9 cellular contexts compared by ENCODE assay signal in genomic region chr16:31352344-31353115, GRCh38. TPM values are rescaled to one million over a fixed set of nuclear protein-coding genes. Genes with fewer than 3 reads are reported as not detected.
DNase-seq lines count a peak whose midpoint lies in the region; ATAC-seq, FAIRE-seq and TF ChIP-seq lines count a peak whose summit lies in the region.
"Had no signal": no experiment of that assay in that cellular context is flagged by ENCODE, and none has a peak within 500 bp of the region (broad histone marks: within the 10 kb centered on the region; RNA-seq: fewer than 3 reads in every experiment).

No MANE protein-coding gene starts in this region.

- H3K36me3 ChIP-seq in Peyer's patch: no peaks in the 10 kb centered on the region
- no peaks in the 10 kb centered on the region for H3K36me3 ChIP-seq in heart left ventricle
- H3K36me3 ChIP-seq in MM.1S (replicated peaks; ENCODE audit: insufficient read depth, low read length): no peaks in the 10 kb centered on the region

- TF ChIP-seq POLR2A in Peyer's patch (IDR thresholded peaks at IDR 0.05) (no peak), heart left ventricle (IDR thresholded peaks at IDR 0.05) (no peak)

- FAIRE-seq in D721Med (lab: Jason Lieb, UNC): no peak

- intact Hi-C loops in heart left ventricle (cut with DNase I): no loop called here

- H3K4me1 ChIP-seq in Peyer's patch (peaks cover 0 to 14% (median 4%) of the 10 kb centered on the region in 4 donors), heart left ventricle (peaks cover 0 to 69% (median 4%) of the 10 kb centered on the region in 12 donors), MM.1S (ENCODE audit: low read length) (no peaks in the 10 kb centered on the region; the same call in 1 of the 2 replicates)

- H3K27me3 ChIP-seq in Peyer's patch: no peaks in the 10 kb centered on the region
- no peaks in the 10 kb centered on the region for H3K27me3 ChIP-seq in heart left ventricle
- peaks cover 76% of the 10 kb centered on the region for H3K27me3 ChIP-seq in MM.1S (replicated peaks; ENCODE audit: insufficient read depth, low read length)

- H3F3A ChIP-seq in MM.1S (ENCODE audit: insufficient read depth, low read length): no peaks in the 10 kb centered on the region

- no peaks in the 10 kb centered on the region for H3K9me3 Mint-ChIP-seq in activated CD8-positive, alpha-beta memory T cell treated with anti-CD3 and anti-CD28 coated beads, Interleukin-2, amount 10 ng/mL, durations not matched to agents 7 days and 5 days (ENCODE audit: low read depth)
- H3K9me3 Mint-ChIP-seq in stimulated activated naive B cell treated with anti-CD40 and anti-IgM and Interleukin-4, amounts not matched to agents 10 μg/mL and 1 μg/mL and 100 μg/mL, for 72 hours: peaks cover 0 to 1% of the 10 kb centered on the region in 2 donors

- no peak overlapping the region for H3K4me2 ChIP-seq in MM.1S (ENCODE audit: low read depth, low read length)

- H3K9me2 ChIP-seq in MM.1S (replicated peaks; ENCODE audit: insufficient read depth, low read length): no peaks in the 10 kb centered on the region

- H3K4me3 Mint-ChIP-seq in activated CD8-positive, alpha-beta memory T cell treated with anti-CD3 and anti-CD28 coated beads, Interleukin-2, amount 10 ng/mL, durations not matched to agents 7 days and 5 days: no peak overlapping the region
- peak overlapping the region; percentile 67 for H3K4me3 Mint-ChIP-seq in stimulated activated naive B cell treated with anti-CD40 and anti-IgM and Interleukin-4, amounts not matched to agents 10 μg/mL and 1 μg/mL and 100 μg/mL, for 72 hours

- peak overlapping the region; percentile 76 for H3K27ac Mint-ChIP-seq in activated CD8-positive, alpha-beta memory T cell treated with anti-CD3 and anti-CD28 coated beads, Interleukin-2, amount 10 ng/mL, durations not matched to agents 7 days and 5 days
- H3K27ac Mint-ChIP-seq in stimulated activated naive B cell treated with anti-CD40 and anti-IgM and Interleukin-4, amounts not matched to agents 10 μg/mL and 1 μg/mL and 100 μg/mL, for 72 hours: peak overlapping the region; percentile 94

- no peaks in the 10 kb centered on the region for H3K9me3 ChIP-seq in Peyer's patch
- H3K9me3 ChIP-seq in heart left ventricle: no peaks in the 10 kb centered on the region
- H3K9me3 ChIP-seq in MM.1S (replicated peaks; ENCODE audit: insufficient read depth, low read length): no peaks in the 10 kb centered on the region

- no peak for TF ChIP-seq CTCF in Peyer's patch (IDR thresholded peaks at IDR 0.05)
- no peak for TF ChIP-seq CTCF in heart left ventricle (IDR thresholded peaks at IDR 0.05)
- TF ChIP-seq CTCF in MM.1S (IDR thresholded peaks at IDR 0.05; ENCODE audit: low read length): no peak
- TF ChIP-seq CTCF in D721Med (IDR thresholded peaks at IDR 0.05; ENCODE audit: insufficient read depth, missing control alignments): no peak

- no peaks in the 10 kb centered on the region for H4K20me1 ChIP-seq in MM.1S (ENCODE audit: insufficient read depth, low read length)

- H3K79me2 ChIP-seq in MM.1S (ENCODE audit: low read length): no peaks in the 10 kb centered on the region

- DNase-seq in activated CD8-positive, alpha-beta memory T cell treated with anti-CD3 and anti-CD28 coated beads, Interleukin-2, amount 10 ng/mL, durations not matched to agents 7 days and 5 days: no peak
- DNase-seq in activated CD8-positive, alpha-beta memory T cell treated with anti-CD3 and anti-CD28 coated beads for 24 hours: no peak
- DNase-seq in Peyer's patch (peak in 2 of 3 donors; percentile 44 to 62), heart left ventricle (peak in 1 of 5 donors; percentile 34), MM.1S (no peak), D721Med (ENCODE audit: insufficient read length, low spot score) (no peak), HuH-7.5 (ENCODE audit: low spot score) (no peak)
- peak; percentile 45 for DNase-seq in stimulated activated naive B cell treated with anti-CD40 and anti-IgM and Interleukin-4, amounts not matched to agents 10 μg/mL and 1 μg/mL and 100 μg/mL, for 72 hours
- DNase-seq: NCI-H1105 treated with DMSO at 0.1 percent for 48 hours had no signal

- peaks cover 5% of the 10 kb centered on the region for H3K36me3 Mint-ChIP-seq in activated CD8-positive, alpha-beta memory T cell treated with anti-CD3 and anti-CD28 coated beads, Interleukin-2, amount 10 ng/mL, durations not matched to agents 7 days and 5 days
- peaks cover 4 to 7% of the 10 kb centered on the region in 2 donors for H3K36me3 Mint-ChIP-seq in stimulated activated naive B cell treated with anti-CD40 and anti-IgM and Interleukin-4, amounts not matched to agents 10 μg/mL and 1 μg/mL and 100 μg/mL, for 72 hours

- H3K27ac ChIP-seq in Peyer's patch (peak overlapping the region in 3 of 4 donors; percentile 7 to 65 (median 42)), heart left ventricle (peak overlapping the region in 5 of 12 donors; percentile 32 to 94 (median 42)), MM.1S (ENCODE audit: low read length) (no peak overlapping the region)

- peaks cover 83% of the 10 kb centered on the region for H3K4me1 Mint-ChIP-seq in activated CD8-positive, alpha-beta memory T cell treated with anti-CD3 and anti-CD28 coated beads, Interleukin-2, amount 10 ng/mL, durations not matched to agents 7 days and 5 days
- peaks cover 64 to 91% of the 10 kb centered on the region in 2 donors for H3K4me1 Mint-ChIP-seq in stimulated activated naive B cell treated with anti-CD40 and anti-IgM and Interleukin-4, amounts not matched to agents 10 μg/mL and 1 μg/mL and 100 μg/mL, for 72 hours

- H3K4me3 ChIP-seq in Peyer's patch (no peak overlapping the region), heart left ventricle (no peak overlapping the region), MM.1S (ENCODE audit: low read length) (no peak overlapping the region)

- H3K9ac ChIP-seq in MM.1S (ENCODE audit: low read length): no peak overlapping the region

- H3K27me3 Mint-ChIP-seq in activated CD8-positive, alpha-beta memory T cell treated with anti-CD3 and anti-CD28 coated beads, Interleukin-2, amount 10 ng/mL, durations not matched to agents 7 days and 5 days: peaks cover 8% of the 10 kb centered on the region
- no peaks in the 10 kb centered on the region for H3K27me3 Mint-ChIP-seq in stimulated activated naive B cell treated with anti-CD40 and anti-IgM and Interleukin-4, amounts not matched to agents 10 μg/mL and 1 μg/mL and 100 μg/mL, for 72 hours

- 83 to 90% (median 86%) methylated on average over 23 of the region's 23 CpGs for WGBS in heart left ventricle, 4 donors

- ATAC-seq in activated CD8-positive, alpha-beta memory T cell treated with anti-CD3 and anti-CD28 coated beads, Interleukin-2, amount 10 ng/mL, durations not matched to agents 7 days and 5 days: no peak
- peak in 3 of 4 donors; percentile 51 to 65 (median 58) for ATAC-seq in heart left ventricle
- peak; percentile 49 to 54 for ATAC-seq in stimulated activated naive B cell treated with anti-CD40 and anti-IgM and Interleukin-4, amounts not matched to agents 10 μg/mL and 1 μg/mL and 100 μg/mL, for 72 hours (replicated peaks)

- CTCF ChIA-PET in activated CD8-positive, alpha-beta memory T cell treated with anti-CD3 and anti-CD28 coated beads, Interleukin-2, amount 10 ng/mL, durations not matched to agents 7 days and 5 days (lab: Charles Lee): interaction anchor here (0.9 kb wide), 1 partner anchor 150 kb away, joined by 3 read pairs; no protein-coding TSS in a partner anchor

- no peak overlapping the region for H2AFZ ChIP-seq in MM.1S (ENCODE audit: low read length)

RNA-seq across cellular contexts. Expression of gene ITGAX, which starts 2.4 kb away (rescaled TPM):
- 10 to 100 TPM; 56.8 to 62.0 TPM for total RNA-seq in activated CD8-positive, alpha-beta memory T cell treated with anti-CD3 and anti-CD28 coated beads, Interleukin-2, amount 10 ng/mL, durations not matched to agents 7 days and 5 days
- total RNA-seq in Peyer's patch: 10 to 100 TPM in 1 of 4 donors, 1 to 10 TPM in 1, under 1 TPM in 1, not detected in 1; 0.70 to 18.2 (median 2.5) TPM
- 10 to 100 TPM in 2 of 9 donors, 1 to 10 TPM in 6, under 1 TPM in 1; 0.73 to 52.7 (median 2.0) TPM for total RNA-seq in heart left ventricle
- polyA plus RNA-seq in heart left ventricle: 1 to 10 TPM; 2.0 to 2.2 TPM

RNA-seq across cellular contexts. Expression of gene ITGAD, which starts 40.6 kb away (rescaled TPM):
- total RNA-seq in activated CD8-positive, alpha-beta memory T cell treated with anti-CD3 and anti-CD28 coated beads, Interleukin-2, amount 10 ng/mL, durations not matched to agents 7 days and 5 days: under 1 TPM; 0.09 to 0.23 TPM
- total RNA-seq in Peyer's patch (under 1 TPM in 1 of 4 donors, not detected in 3; 0.83 TPM), heart left ventricle (under 1 TPM in 2 of 9 donors, not detected in 7; 0.41 to 0.80 TPM)
- polyA plus RNA-seq in heart left ventricle: not detected

Comparison
In these comparisons a context has a peak if more than half of its experiments do, and no peak if none do; other contexts are left out.
1. DNase-seq: peak in Peyer's patch (2 of 3) and stimulated activated naive B cell treated with anti-CD40 and anti-IgM and Interleukin-4, amounts not matched to agents 10 μg/mL and 1 μg/mL and 100 μg/mL, for 72 hours (single experiment); none in activated CD8-positive, alpha-beta memory T cell treated with anti-CD3 and anti-CD28 coated beads, Interleukin-2, amount 10 ng/mL, durations not matched to agents 7 days and 5 days (single experiment), activated CD8-positive, alpha-beta memory T cell treated with anti-CD3 and anti-CD28 coated beads for 24 hours (single experiment), MM.1S (single experiment), D721Med (single experiment) and HuH-7.5 (single experiment).